ENCODE assay signal across 8 cellular contexts in the genomic region with DNA sequence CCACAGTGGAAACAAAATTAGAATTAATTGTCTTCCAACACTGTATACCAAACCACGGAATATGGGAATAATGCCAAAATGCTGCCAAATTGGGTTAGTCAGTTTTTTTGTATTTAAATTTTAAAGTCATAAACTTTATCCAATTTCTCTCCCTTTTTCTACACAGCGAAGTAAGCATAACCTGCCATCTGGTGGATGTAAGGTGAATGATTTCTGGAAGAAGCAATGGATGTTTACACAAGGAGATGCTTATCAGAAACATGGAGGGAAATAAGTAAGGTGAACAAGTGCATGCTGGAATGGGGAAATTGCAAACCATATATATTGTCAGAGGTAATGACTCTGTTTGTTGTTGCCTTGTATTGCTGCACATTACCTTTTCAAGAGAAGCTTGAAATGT.
DNase-seq lines count a peak whose midpoint lies in the region; ATAC-seq, FAIRE-seq and TF ChIP-seq lines count a peak whose summit lies in the region.

No MANE protein-coding gene starts in this region.

- H3K27ac ChIP-seq in kidney (ENCODE audit: low read depth in 2 of 2, low read length in 2 of 2): no peak overlapping the region

- no peak for ATAC-seq in GM21381 (IDR thresholded peaks at IDR 0.05; ENCODE audit: unreplicated experiment)

- no peaks in the 10 kb centered on the region for H3K4me1 ChIP-seq in kidney (ENCODE audit: control insufficient read depth in 1 of 2, insufficient read depth in 1 of 2, low read depth in 1 of 2, low read length in 2 of 2)

- DNase-seq in DMS 273 treated with DMSO at 0.1 percent for 48 hours (lab: John Stamatoyannopoulos, UW) (peak; percentile 6), HT1080 (ENCODE audit: low read depth) (peak; percentile 36), SHP77 treated with DMSO at 0.1 percent for 48 hours (lab: John Stamatoyannopoulos, UW) (peak; percentile 1), kidney (no peak), UCSD-AML1 (lab: John Stamatoyannopoulos, UW; ENCODE audit: unreplicated experiment) (no peak)
- no peak for DNase-seq in activated CD4-positive, CD25-positive, alpha-beta regulatory T cell treated with anti-CD3 and anti-CD28 coated beads, Interleukin-2, amount 50 U/mL, for 72 hours
- DNase-seq in activated T-cell treated with anti-CD3 and anti-CD28 coated beads, Interleukin-2, amount 50 U/mL, for 48 hours: no peak

- no peak for FAIRE-seq in kidney (lab: Jason Lieb, UNC)

- TF ChIP-seq CTCF in kidney (IDR thresholded peaks at IDR 0.05; ENCODE audit: borderline replicate concordance, extremely low read depth, insufficient read depth): peak; percentile 8

- H3K9me3 ChIP-seq in kidney (ENCODE audit: control insufficient read depth in 1 of 2, low read length in 2 of 2): no peaks in the 10 kb centered on the region

- no peak overlapping the region for H3K4me3 ChIP-seq in kidney (ENCODE audit: low read length in 2 of 2)

- no peak overlapping the region for H3K9ac ChIP-seq in kidney (ENCODE audit: low read length in 2 of 2)

- intact Hi-C loops in kidney (cut with DNase I): no loop called here

- no peaks in the 10 kb centered on the region for H3K36me3 ChIP-seq in kidney (ENCODE audit: control insufficient read depth in 1 of 2, insufficient read depth in 2 of 2, low read length in 2 of 2)

Comparison
In these comparisons a context has a peak if more than half of its experiments do, and no peak if none do; other contexts are left out.
1. DNase-seq: peak in DMS 273 treated with DMSO at 0.1 percent for 48 hours (single experiment), HT1080 (single experiment) and SHP77 treated with DMSO at 0.1 percent for 48 hours (single experiment); none in kidney (single experiment), activated CD4-positive, CD25-positive, alpha-beta regulatory T cell treated with anti-CD3 and anti-CD28 coated beads, Interleukin-2, amount 50 U/mL, for 72 hours (single experiment), UCSD-AML1 (single experiment) and activated T-cell treated with anti-CD3 and anti-CD28 coated beads, Interleukin-2, amount 50 U/mL, for 48 hours (0 of 2).